Comparison of ENCODE assay signal across 2 cellular contexts in genomic region chr9:27085456-27085855, GRCh38.
TF ChIP-seq lines count a peak whose summit lies in the region.

No MANE protein-coding gene starts in this region.

TF ChIP-seq in endothelial cell of umbilical vein, 7 proteins besides CTCF, POLR2A, EP300 and RAD21 (continued from another document):
- TF ChIP-seq MYC (IDR thresholded peaks at IDR 0.05; ENCODE audit: low read depth, low read length) (no peak), POLR2AphosphoS5 (IDR thresholded peaks at IDR 0.05; ENCODE audit: insufficient read depth, low read depth, low read length) (no peak), FOS (IDR thresholded peaks at IDR 0.05; ENCODE audit: borderline replicate concordance, insufficient read depth, low read length) (no peak), MAX (IDR thresholded peaks at IDR 0.05; ENCODE audit: insufficient read depth, insufficient read length) (no peak), JUN (IDR thresholded peaks at IDR 0.05; ENCODE audit: borderline replicate concordance, insufficient read depth, insufficient read length, low read depth) (no peak)

TF ChIP-seq in SK-N-SH, 30 proteins besides CTCF, POLR2A, EP300 and RAD21 (continued from another document):
- TF ChIP-seq ZBTB33 (IDR thresholded peaks at IDR 0.05; ENCODE audit: borderline replicate concordance, low read depth): no peak
- no peak for TF ChIP-seq FOXM1 (IDR thresholded peaks at IDR 0.05; ENCODE audit: low read depth)
- no peak for TF ChIP-seq SMC3 (IDR thresholded peaks at IDR 0.05; ENCODE audit: low read depth, low read length)
- no peak for TF ChIP-seq JUND (IDR thresholded peaks at IDR 0.05)
- no peak for TF ChIP-seq CHD2 (IDR thresholded peaks at IDR 0.05; ENCODE audit: low read length, partially characterized antibody)
- TF ChIP-seq FOXJ3 (CRISPR knock-in tag; IDR thresholded peaks at IDR 0.05): no peak
- TF ChIP-seq IRF3 (IDR thresholded peaks at IDR 0.05; ENCODE audit: low read depth, low read length): no peak
- TF ChIP-seq TAF1 (IDR thresholded peaks at IDR 0.05; ENCODE audit: borderline replicate concordance, low read depth, low read length): no peak
TF ChIP-seq in SK-N-SH: peak in this region for 0.
